Comparison of ENCODE assay signal across 15 cellular contexts in the genomic region with DNA sequence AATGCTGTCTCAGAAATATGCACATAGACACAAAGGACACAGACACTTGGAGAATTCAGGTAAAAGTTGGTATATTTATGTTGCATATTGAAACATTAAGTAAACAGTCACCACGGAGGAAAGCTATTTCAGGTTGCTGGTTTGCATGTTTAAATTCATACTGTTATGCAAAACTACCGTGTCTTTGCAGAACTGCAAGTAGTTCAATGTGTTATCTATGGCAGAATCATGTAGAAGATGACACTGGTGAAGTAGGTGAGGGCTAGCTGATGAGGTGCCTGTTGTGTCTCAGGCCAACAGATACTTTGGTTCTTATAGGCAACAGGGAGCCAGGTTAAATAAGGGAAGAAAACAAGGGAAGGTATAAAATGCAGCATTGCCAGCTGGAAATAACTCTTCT.
DNase-seq lines count a peak whose midpoint lies in the region; ATAC-seq and TF ChIP-seq lines count a peak whose summit lies in the region.
"Had no signal": no experiment of that assay in that cellular context is flagged by ENCODE, and none has a peak within 500 bp of the region (broad histone marks: within the 10 kb centered on the region; RNA-seq: fewer than 3 reads in every experiment).

No MANE protein-coding gene starts in this region.

- no peaks in the 10 kb centered on the region for H3K27me3 ChIP-seq in trophoblast cell (ENCODE audit: insufficient read depth, low read length)
- H3K27me3 ChIP-seq in uterus = no peaks in the 10 kb centered on the region
- H3K27me3 ChIP-seq: BE2C had no signal

- no peak overlapping the region for H2BK12ac ChIP-seq in trophoblast cell (ENCODE audit: low read length)

- TF ChIP-seq POLR2A in uterus (IDR thresholded peaks at IDR 0.05) = no peak

- H3K79me2 ChIP-seq in trophoblast cell (ENCODE audit: control insufficient read depth, insufficient read depth, low read length, poor library complexity) = no peaks in the 10 kb centered on the region

- H3K18ac ChIP-seq in trophoblast cell (ENCODE audit: low read length) = no peak overlapping the region

- no peak overlapping the region for H3K14ac ChIP-seq in trophoblast cell (ENCODE audit: low read length)

- no peak overlapping the region for H3K4me2 ChIP-seq in trophoblast cell (ENCODE audit: low read length)

- no peak overlapping the region for H2AFZ ChIP-seq in trophoblast cell (ENCODE audit: insufficient read depth, low read length, poor library complexity)
- H2AFZ ChIP-seq: GM23248 had no signal

- H3K23ac ChIP-seq in trophoblast cell (ENCODE audit: low read length) = peak overlapping the region; percentile 74

- H4K91ac ChIP-seq in trophoblast cell (ENCODE audit: low read depth, low read length) = no peak overlapping the region

- ATAC-seq in GM18867 (IDR thresholded peaks at IDR 0.05; ENCODE audit: unreplicated experiment) (peak; percentile 91), GM21528 (IDR thresholded peaks at IDR 0.05; ENCODE audit: low FRiP score, unreplicated experiment) (peak; percentile 58), HG03342 (IDR thresholded peaks at IDR 0.05; ENCODE audit: unreplicated experiment) (peak; percentile 49), sciatic nerve (no peak)

- H4K12ac ChIP-seq in trophoblast cell (ENCODE audit: low read depth, low read length) = no peak overlapping the region

- no peak overlapping the region for H2BK120ac ChIP-seq in trophoblast cell (ENCODE audit: insufficient read depth, low read length, poor library complexity)

- no CpG with 5 or more reads among the region's 2 CpGs for WGBS in trophoblast cell (ENCODE audit: extremely low coverage, insufficient coverage, insufficient read length)

- H3K4me1 ChIP-seq in trophoblast cell (ENCODE audit: control insufficient read depth in 1 of 2, insufficient read depth in 2 of 2, low read length in 2 of 2) (no peaks in the 10 kb centered on the region), uterus (no peaks in the 10 kb centered on the region)
- H3K4me1 ChIP-seq: BE2C had no signal

- H3K9me3 ChIP-seq in trophoblast cell (ENCODE audit: insufficient read depth, low read depth, low read length) (no peaks in the 10 kb centered on the region), uterus (no peaks in the 10 kb centered on the region)
- H3K9me3 ChIP-seq: BE2C had no signal

- H3K36me3 ChIP-seq in trophoblast cell (ENCODE audit: control insufficient read depth in 1 of 2, insufficient read depth in 2 of 2, low read length in 2 of 2) (no peaks in the 10 kb centered on the region), uterus (no peaks in the 10 kb centered on the region)
- H3K36me3 ChIP-seq: BE2C had no signal

- no peak overlapping the region for H3K4ac ChIP-seq in trophoblast cell (ENCODE audit: low read depth, low read length)

- H2AK5ac ChIP-seq in trophoblast cell (ENCODE audit: low read length) = no peak overlapping the region

- no peak for TF ChIP-seq CTCF in uterus (IDR thresholded peaks at IDR 0.05)

- DNase-seq in trophoblast cell (no peak), anterior cingulate cortex (lab: John Stamatoyannopoulos, UW) (no peak), sciatic nerve (ENCODE audit: low spot score) (no peak), uterus (no peak)
- DNase-seq: BE2C; CD4-positive, alpha-beta memory T cell; GM23248; KG1; NCI-H1092; NCI-H1694; NCI-H446; SIG-M5 had no signal

- H3K9ac ChIP-seq in trophoblast cell (ENCODE audit: low read length) = no peak overlapping the region
- H3K9ac ChIP-seq: GM23248 had no signal

- H3K4me3 ChIP-seq in trophoblast cell (ENCODE audit: low read depth, low read length) (no peak overlapping the region), uterus (no peak overlapping the region)
- H3K4me3 ChIP-seq: GM23248 had no signal

- H3K79me1 ChIP-seq in trophoblast cell (ENCODE audit: low read length) = no peaks in the 10 kb centered on the region

- H3K27ac ChIP-seq in trophoblast cell (ENCODE audit: low read depth, low read length) (no peak overlapping the region), uterus (no peak overlapping the region)
- H3K27ac ChIP-seq: GM23248 had no signal

- intact Hi-C loops in sciatic nerve (cut with DNase I) (no loop called here), uterus (cut with DNase I; ENCODE audit: low total_unique reads) (no loop called here)

- no peak overlapping the region for H4K8ac ChIP-seq in trophoblast cell (ENCODE audit: low read depth, low read length)

- no peak overlapping the region for H2BK5ac ChIP-seq in trophoblast cell (ENCODE audit: low read depth, low read length, poor library complexity)
